1 cellular context compared by ENCODE assay signal in the genomic region with DNA sequence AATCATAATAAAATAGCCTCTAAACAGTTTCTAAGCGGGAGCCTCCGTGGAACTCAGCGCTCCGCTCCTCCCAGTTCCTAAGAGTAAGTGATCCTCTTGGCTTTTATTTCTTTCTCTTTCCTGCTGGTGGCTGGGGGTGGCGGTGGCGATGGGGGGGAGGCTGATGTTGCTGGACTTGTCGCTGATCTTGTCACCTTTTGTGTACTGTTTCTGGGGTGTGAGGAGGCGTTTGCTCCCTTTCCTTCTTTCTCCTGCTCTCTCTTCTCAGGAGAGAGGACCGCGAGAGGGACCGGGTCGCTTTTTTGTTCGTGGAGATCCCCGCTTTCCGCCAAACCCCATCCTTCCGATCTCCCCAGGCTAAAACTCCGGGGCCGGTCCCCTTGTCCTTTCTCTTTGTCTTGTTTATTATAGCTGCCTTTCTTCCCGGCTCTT.
TF ChIP-seq lines count a peak whose summit lies in the region.

No MANE protein-coding gene starts in this region.

TF ChIP-seq in K562, 482 proteins besides CTCF, POLR2A, EP300 and RAD21 (continued from another document):
- TF ChIP-seq GTF2A2 (tag; IDR thresholded peaks at IDR 0.05) (no peak), ZNF76 (CRISPR knock-in tag; IDR thresholded peaks at IDR 0.05; ENCODE audit: borderline replicate concordance) (no peak), DPF2 (IDR thresholded peaks at IDR 0.05) (no peak), ZFP30 (CRISPR knock-in tag; IDR thresholded peaks at IDR 0.05; ENCODE audit: borderline replicate concordance) (no peak), ZNF696 (CRISPR knock-in tag; conservative IDR thresholded peaks at IDR 0.05) (no peak), TBL1XR1 (IDR thresholded peaks at IDR 0.05; ENCODE audit: low read length in 2 of 2) (no peak), SIN3B (IDR thresholded peaks at IDR 0.05; ENCODE audit: low read depth) (no peak), ILF3 (IDR thresholded peaks at IDR 0.05; ENCODE audit: borderline replicate concordance) (no peak)
- TF ChIP-seq, protein P1, sequence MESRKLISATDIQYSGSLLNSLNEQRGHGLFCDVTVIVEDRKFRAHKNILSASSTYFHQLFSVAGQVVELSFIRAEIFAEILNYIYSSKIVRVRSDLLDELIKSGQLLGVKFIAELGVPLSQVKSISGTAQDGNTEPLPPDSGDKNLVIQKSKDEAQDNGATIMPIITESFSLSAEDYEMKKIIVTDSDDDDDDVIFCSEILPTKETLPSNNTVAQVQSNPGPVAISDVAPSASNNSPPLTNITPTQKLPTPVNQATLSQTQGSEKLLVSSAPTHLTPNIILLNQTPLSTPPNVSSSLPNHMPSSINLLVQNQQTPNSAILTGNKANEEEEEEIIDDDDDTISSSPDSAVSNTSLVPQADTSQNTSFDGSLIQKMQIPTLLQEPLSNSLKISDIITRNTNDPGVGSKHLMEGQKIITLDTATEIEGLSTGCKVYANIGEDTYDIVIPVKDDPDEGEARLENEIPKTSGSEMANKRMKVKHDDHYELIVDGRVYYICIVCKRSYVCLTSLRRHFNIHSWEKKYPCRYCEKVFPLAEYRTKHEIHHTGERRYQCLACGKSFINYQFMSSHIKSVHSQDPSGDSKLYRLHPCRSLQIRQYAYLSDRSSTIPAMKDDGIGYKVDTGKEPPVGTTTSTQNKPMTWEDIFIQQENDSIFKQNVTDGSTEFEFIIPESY (CRISPR knock-in tag; IDR thresholded peaks at IDR 0.05) = no peak
- TF ChIP-seq, protein P2, sequence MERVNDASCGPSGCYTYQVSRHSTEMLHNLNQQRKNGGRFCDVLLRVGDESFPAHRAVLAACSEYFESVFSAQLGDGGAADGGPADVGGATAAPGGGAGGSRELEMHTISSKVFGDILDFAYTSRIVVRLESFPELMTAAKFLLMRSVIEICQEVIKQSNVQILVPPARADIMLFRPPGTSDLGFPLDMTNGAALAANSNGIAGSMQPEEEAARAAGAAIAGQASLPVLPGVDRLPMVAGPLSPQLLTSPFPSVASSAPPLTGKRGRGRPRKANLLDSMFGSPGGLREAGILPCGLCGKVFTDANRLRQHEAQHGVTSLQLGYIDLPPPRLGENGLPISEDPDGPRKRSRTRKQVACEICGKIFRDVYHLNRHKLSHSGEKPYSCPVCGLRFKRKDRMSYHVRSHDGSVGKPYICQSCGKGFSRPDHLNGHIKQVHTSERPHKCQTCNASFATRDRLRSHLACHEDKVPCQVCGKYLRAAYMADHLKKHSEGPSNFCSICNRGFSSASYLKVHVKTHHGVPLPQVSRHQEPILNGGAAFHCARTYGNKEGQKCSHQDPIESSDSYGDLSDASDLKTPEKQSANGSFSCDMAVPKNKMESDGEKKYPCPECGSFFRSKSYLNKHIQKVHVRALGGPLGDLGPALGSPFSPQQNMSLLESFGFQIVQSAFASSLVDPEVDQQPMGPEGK (CRISPR knock-in tag; IDR thresholded peaks at IDR 0.05; ENCODE audit: borderline replicate concordance) = no peak
- TF ChIP-seq, protein P3, sequence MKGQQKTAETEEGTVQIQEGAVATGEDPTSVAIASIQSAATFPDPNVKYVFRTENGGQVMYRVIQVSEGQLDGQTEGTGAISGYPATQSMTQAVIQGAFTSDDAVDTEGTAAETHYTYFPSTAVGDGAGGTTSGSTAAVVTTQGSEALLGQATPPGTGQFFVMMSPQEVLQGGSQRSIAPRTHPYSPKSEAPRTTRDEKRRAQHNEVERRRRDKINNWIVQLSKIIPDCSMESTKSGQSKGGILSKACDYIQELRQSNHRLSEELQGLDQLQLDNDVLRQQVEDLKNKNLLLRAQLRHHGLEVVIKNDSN (CRISPR knock-in tag; IDR thresholded peaks at IDR 0.05) = no peak
